11 cellular contexts compared by ENCODE assay signal in the genomic region with DNA sequence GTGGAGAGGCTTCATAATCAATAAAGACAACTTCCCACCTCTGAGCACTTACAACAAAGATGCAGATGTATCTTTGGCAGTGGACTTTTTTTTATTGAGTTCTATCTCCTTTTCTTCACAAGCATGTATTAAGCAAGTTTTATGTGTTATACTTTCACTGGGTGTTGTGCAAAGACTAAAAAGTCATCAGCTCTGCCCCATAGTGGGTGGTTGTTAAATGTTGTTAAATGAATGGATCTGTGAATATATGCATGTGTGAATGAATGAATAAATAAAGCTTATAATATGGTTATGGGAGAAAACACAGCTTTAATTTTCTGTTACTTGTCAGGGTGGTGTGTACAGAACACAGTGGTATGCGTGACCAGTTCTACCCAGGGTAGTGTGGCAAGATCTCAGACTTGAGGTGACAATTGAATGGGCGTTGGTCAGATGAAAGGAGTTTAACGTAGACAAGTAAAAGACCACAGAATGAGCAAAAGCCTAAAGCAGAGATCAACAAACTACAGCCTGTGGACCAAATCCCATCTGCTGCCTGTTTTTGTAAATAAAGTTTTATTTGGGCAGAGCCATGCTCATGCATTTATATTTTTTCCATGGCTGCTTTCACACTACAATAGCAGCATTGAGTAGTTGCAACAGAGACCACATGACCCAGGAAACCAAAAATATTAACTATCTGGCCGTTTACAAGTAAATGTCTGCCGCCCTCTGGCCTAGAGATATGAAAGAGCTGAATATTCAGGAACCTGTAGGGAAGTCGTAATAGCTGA.
A peak's percentile ranks its signal among the peaks of the same experiment; 100 is the strongest.
DNase-seq lines count a peak whose midpoint lies in the region; ATAC-seq and TF ChIP-seq lines count a peak whose summit lies in the region.
"Had no signal": no experiment of that assay in that cellular context is flagged by ENCODE, and none has a peak within 500 bp of the region (broad histone marks: within the 10 kb centered on the region; RNA-seq: fewer than 3 reads in every experiment).

No MANE protein-coding gene starts in this region.

- H3K4me2 ChIP-seq in Loucy (ENCODE audit: low read depth, low read length, poor library complexity, severe bottlenecking): peak overlapping the region; percentile 71

- H3K4me1 ChIP-seq in Loucy (ENCODE audit: insufficient read depth, low read length, poor library complexity, severe bottlenecking) (peaks cover 28% of the 10 kb centered on the region), spleen (peaks cover 0 to 63% (median 26%) of the 10 kb centered on the region in 6 donors)

- intact Hi-C loops in spleen (cut with DNase I; ENCODE audit: low total_unique reads): no loop called here

- no peak overlapping the region for H3K9ac ChIP-seq in Loucy (ENCODE audit: low read depth, low read length, poor library complexity, severe bottlenecking)

- no peak for ATAC-seq in GM18870 (IDR thresholded peaks at IDR 0.05; ENCODE audit: unreplicated experiment)
- no peak for ATAC-seq in HG03460 (IDR thresholded peaks at IDR 0.05; ENCODE audit: unreplicated experiment)
- no peak for ATAC-seq in HG03095 (IDR thresholded peaks at IDR 0.05; ENCODE audit: unreplicated experiment)
- ATAC-seq: Panc1 had no signal

- peak overlapping the region; percentile 53 for H3K4me3 ChIP-seq in Loucy (ENCODE audit: low read length, poor library complexity, severe bottlenecking)
- H3K4me3 ChIP-seq in spleen: no peak overlapping the region
- no peak overlapping the region for H3K4me3 ChIP-seq in WERI-Rb-1 (ENCODE audit: low read depth, low read length)

- TF ChIP-seq CTCF in GM10266 (IDR thresholded peaks at IDR 0.05; ENCODE audit: control insufficient read depth, insufficient read depth, low read depth, missing control alignments) (peak; percentile 14), Loucy (conservative IDR thresholded peaks at IDR 0.05; ENCODE audit: low read length) (no peak), spleen (IDR thresholded peaks at IDR 0.05 in 8 of 11, conservative IDR thresholded peaks at IDR 0.05 in 3 of 11) (no peak), WERI-Rb-1 (IDR thresholded peaks at IDR 0.05; ENCODE audit: low read depth, low read length) (no peak)

- peak overlapping the region in 6 of 8 donors; percentile 69 to 84 (median 83) for H3K27ac ChIP-seq in spleen
- no peak overlapping the region for H3K27ac ChIP-seq in WERI-Rb-1

- H3K36me3 ChIP-seq in Loucy (ENCODE audit: insufficient read depth, low read length): no peaks in the 10 kb centered on the region
- H3K36me3 ChIP-seq in spleen: no peaks in the 10 kb centered on the region
- no peaks in the 10 kb centered on the region for H3K36me3 ChIP-seq in WERI-Rb-1

- H3K79me2 ChIP-seq in Loucy (ENCODE audit: insufficient read depth, low read length): no peaks in the 10 kb centered on the region

- H2AFZ ChIP-seq in Loucy (ENCODE audit: low read length): peak overlapping the region; percentile 46; the same call in 1 of the 2 replicates

- WGBS in spleen, 5 donors: 51 to 77% (median 67%) methylated on average over 6 of the region's 6 CpGs

- H3K9me2 ChIP-seq in Loucy (replicated peaks; ENCODE audit: low read depth, low read length): no peaks in the 10 kb centered on the region

- no peaks in the 10 kb centered on the region for H3F3A ChIP-seq in Loucy (ENCODE audit: low read depth)

- H3K9me3 ChIP-seq in Loucy (ENCODE audit: insufficient read depth, low read depth, low read length) (no peaks in the 10 kb centered on the region), spleen (peaks cover 0 to 5% (median 0%) of the 10 kb centered on the region in 8 donors), WERI-Rb-1 (ENCODE audit: severe bottlenecking) (no peaks in the 10 kb centered on the region)

- no peak for DNase-seq in GM10266 (ENCODE audit: extremely low spot score)
- DNase-seq in foreskin melanocyte: peak; percentile 82
- no peak for DNase-seq in spleen
- no peak for DNase-seq in WERI-Rb-1
- DNase-seq: islet precursor cell, NCI-H226 had no signal

- no peak for TF ChIP-seq POLR2A in spleen (IDR thresholded peaks at IDR 0.05)

- H3K27me3 ChIP-seq in Loucy (ENCODE audit: insufficient read depth, low read length, poor library complexity, severe bottlenecking): no peaks in the 10 kb centered on the region
- no peaks in the 10 kb centered on the region for H3K27me3 ChIP-seq in spleen (replicated peaks in 1 of 7)
- H3K27me3 ChIP-seq in WERI-Rb-1 (ENCODE audit: insufficient read depth, low read depth, severe bottlenecking): no peaks in the 10 kb centered on the region

- no peaks in the 10 kb centered on the region for H4K20me1 ChIP-seq in Loucy (ENCODE audit: insufficient read depth, low read length, poor library complexity, severe bottlenecking)
